Comparison of ENCODE assay signal across 27 cellular contexts in the genomic region with DNA sequence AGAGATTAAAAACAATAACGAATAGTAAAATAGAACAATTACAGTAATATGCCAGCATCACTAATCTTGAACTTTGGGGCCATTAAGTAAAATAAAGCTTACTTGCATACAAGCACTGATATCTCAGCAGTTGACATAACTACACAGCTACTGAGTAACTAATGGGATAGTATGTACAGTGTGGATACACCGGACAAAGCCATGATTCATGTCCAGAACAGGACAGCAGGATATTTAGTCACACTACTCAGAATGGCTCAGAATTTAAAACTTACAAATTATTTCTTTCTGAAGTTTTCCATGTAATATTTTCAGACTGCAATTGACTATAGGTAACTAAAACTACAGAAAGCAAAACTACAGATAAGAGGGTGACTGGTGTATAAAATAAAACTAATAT.
"Had no signal": no experiment of that assay in that cellular context is flagged by ENCODE, and none has a peak within 500 bp of the region (broad histone marks: within the 10 kb centered on the region; RNA-seq: fewer than 3 reads in every experiment).

No MANE protein-coding gene starts in this region.

- H3K4me3 ChIP-seq: heart right ventricle, neural progenitor cell, psoas muscle, right atrium auricular region, stomach, thyroid gland, upper lobe of right lung had no signal

- H3K27ac ChIP-seq: heart right ventricle, neural progenitor cell, parathyroid adenoma, psoas muscle, right atrium auricular region, stomach, thyroid gland, upper lobe of right lung, WERI-Rb-1 had no signal

- DNase-seq: activated CD4-positive, alpha-beta memory T cell treated with anti-CD3 and anti-CD28 coated beads, Interleukin-2, amount 10 ng/mL, durations not matched to agents 7 days and 5 days; activated CD4-positive, alpha-beta T cell treated with anti-CD3 and anti-CD28 coated beads, Interleukin-2, amount 10 ng/mL, durations not matched to agents 24 days and 14 days; activated CD8-positive, alpha-beta memory T cell treated with anti-CD3 and anti-CD28 coated beads, Interleukin-2, amount 50 U/mL, for 48 hours; activated gamma-delta T cell treated with Interleukin-2 at 50 U/mL for 16 hours; activated naive CD4-positive, alpha-beta T cell treated with anti-CD3 and anti-CD28 coated beads, Interleukin-2, amount 50 U/mL, for 16 hours; activated T-cell treated with anti-CD3 and anti-CD28 coated beads, Interleukin-2, amount 50 U/mL, for 24 hours; amniotic stem cell; effector CD8-positive, alpha-beta T cell; foreskin fibroblast; heart right ventricle; left cardiac atrium; left ventricle myocardium superior; naive thymus-derived CD8-positive, alpha-beta T cell; occipital lobe; psoas muscle; stimulated activated CD4-positive, alpha-beta T cell treated with anti-CD3 and anti-CD28 coated beads, Interleukin-15, amount 100 ng/mL, for 24 hours; stimulated activated CD4-positive, alpha-beta T cell treated with anti-CD3 and anti-CD28 coated beads, Interleukin-2, amount 100 ng/mL, for 24 hours; stimulated activated naive B cell treated with anti-CD40 and anti-IgM and Interleukin-4, amounts not matched to agents 10 μg/mL and 1 μg/mL and 100 μg/mL, for 72 hours; stomach; T-helper 9 cell; thyroid gland; upper lobe of right lung; WERI-Rb-1 had no signal

- H3K36me3 ChIP-seq: heart right ventricle, neural progenitor cell, right atrium auricular region, stomach, thyroid gland, upper lobe of right lung, WERI-Rb-1 had no signal

- H3K9ac ChIP-seq: neural progenitor cell, parathyroid adenoma had no signal

- H2AFZ ChIP-seq: neural progenitor cell, parathyroid adenoma had no signal

- H3K9me3 ChIP-seq: psoas muscle, right atrium auricular region, thyroid gland, upper lobe of right lung had no signal

- H3K4me2 ChIP-seq: neural progenitor cell had no signal

- ATAC-seq: activated CD4-positive, CD25-positive, alpha-beta regulatory T cell treated with anti-CD3 and anti-CD28 coated beads, Interleukin-2, amount 50 U/mL, for 24 hours; heart right ventricle; left cardiac atrium; left ventricle myocardium superior; naive thymus-derived CD8-positive, alpha-beta T cell; psoas muscle; stimulated activated naive B cell treated with anti-CD40 and anti-IgM and Interleukin-4, amounts not matched to agents 10 μg/mL and 1 μg/mL and 100 μg/mL, for 72 hours; upper lobe of right lung had no signal

- H3K27me3 ChIP-seq: heart right ventricle, neural progenitor cell, right atrium auricular region, stomach, thyroid gland, upper lobe of right lung had no signal

- H3K4me1 ChIP-seq: heart right ventricle, neural progenitor cell, parathyroid adenoma, right atrium auricular region, stomach, thyroid gland, upper lobe of right lung had no signal
